Comparison of ENCODE assay signal across 15 cellular contexts in the genomic region with DNA sequence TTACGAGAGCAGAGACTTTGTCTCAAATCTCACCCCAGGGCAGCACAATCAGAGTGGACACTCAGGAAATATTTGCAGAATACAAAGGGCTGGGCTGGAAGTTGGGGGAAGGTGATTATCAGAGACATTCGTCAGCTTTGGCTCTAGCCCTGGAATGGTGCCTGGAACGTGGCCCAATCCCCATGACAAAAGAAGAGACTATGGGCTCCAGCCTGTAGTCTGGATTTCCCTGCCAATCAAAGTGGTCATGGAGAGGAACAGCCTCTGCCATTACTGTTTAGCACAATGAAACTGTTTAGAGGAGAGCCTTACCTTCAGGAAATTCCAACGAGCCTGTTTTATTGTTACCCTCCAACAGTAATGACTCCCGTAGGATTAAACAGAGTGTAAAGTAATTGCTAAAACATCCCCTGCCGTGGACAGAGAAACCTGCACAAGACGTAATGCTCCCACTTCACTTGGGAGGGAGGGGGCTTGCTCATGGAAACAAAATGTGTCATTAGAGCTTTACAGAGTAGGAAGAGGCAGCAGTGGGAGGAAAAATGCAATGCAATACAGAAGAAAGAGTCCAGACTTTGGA.
A peak's percentile ranks its signal among the peaks of the same experiment; 100 is the strongest.
DNase-seq lines count a peak whose midpoint lies in the region; ATAC-seq, FAIRE-seq and TF ChIP-seq lines count a peak whose summit lies in the region.
"Had no signal": no experiment of that assay in that cellular context is flagged by ENCODE, and none has a peak within 500 bp of the region (broad histone marks: within the 10 kb centered on the region; RNA-seq: fewer than 3 reads in every experiment).

No MANE protein-coding gene starts in this region.

- H3K4me3 Mint-ChIP-seq in GM23338 (no peak overlapping the region), MCF 10A (ENCODE audit: unreplicated experiment) (no peak overlapping the region)

- H2AFZ ChIP-seq in GM23338 = no peak overlapping the region

- H3K4me1 ChIP-seq in GM23338 (ENCODE audit: insufficient read depth) (peaks cover 4% of the 10 kb centered on the region; the same call in 1 of the 2 replicates), pancreas (no peaks in the 10 kb centered on the region), mucosa of descending colon (ENCODE audit: low read depth) (no peaks in the 10 kb centered on the region)
- H3K4me1 ChIP-seq: SJSA1 had no signal

- H3K9me3 Mint-ChIP-seq in GM23338 = peaks cover 11% of the 10 kb centered on the region; the same call in 1 of the 3 replicates
- peaks cover 9% of the 10 kb centered on the region for H3K9me3 Mint-ChIP-seq in MCF 10A (ENCODE audit: unreplicated experiment)

- H3K36me3 ChIP-seq in GM23338 (ENCODE audit: insufficient read depth) (no peaks in the 10 kb centered on the region), pancreas (no peaks in the 10 kb centered on the region), mucosa of descending colon (ENCODE audit: low read depth) (no peaks in the 10 kb centered on the region)
- H3K36me3 ChIP-seq: neutrophil, SJSA1, tibial nerve had no signal

- no peaks in the 10 kb centered on the region for H3F3A ChIP-seq in GM23338 (replicated peaks; ENCODE audit: low read depth)

- H3K27ac ChIP-seq in GM23338 (ENCODE audit: low read depth) (peak overlapping the region; percentile 24; the same call in 1 of the 2 replicates), pancreas (no peak overlapping the region)
- H3K27ac ChIP-seq: neutrophil, SJSA1, tibial nerve had no signal

- H3K79me2 ChIP-seq in GM23338 (replicated peaks; ENCODE audit: insufficient read depth) = no peaks in the 10 kb centered on the region

- 11 to 13% methylated on average over 7 of the region's 7 CpGs for WGBS in pancreas, 2 donors

- H3K4me2 ChIP-seq in GM23338 = peak overlapping the region; percentile 40; the same call in 1 of the 2 replicates

- intact Hi-C loops in cardiac septum (cut with DNase I) (loop anchor here (2.0 kb wide), 1 partner anchor 59 kb away; no protein-coding TSS in a partner anchor), pancreas (cut with DNase I) (no loop called here), mucosa of descending colon (cut with DNase I, micrococcal nuclease) (no loop called here), MCF 10A (cut with micrococcal nuclease) (no loop called here)

- no peaks in the 10 kb centered on the region for H4K20me1 ChIP-seq in GM23338 (replicated peaks; ENCODE audit: insufficient read depth)

- CTCF ChIA-PET in MCF 10A (lab: Yijun Ruan, JAX) = no interaction called here

- no TSS peak for BruUV-seq in MCF 10A (replicated peaks; lab: Mats Ljungman, UMichigan)

- POLR2A ChIA-PET in MCF 10A (lab: Yijun Ruan, JAX) = no interaction called here

- H3K27ac Mint-ChIP-seq in GM23338 (peak overlapping the region; percentile 17; the same call in 1 of the 2 replicates), MCF 10A (ENCODE audit: low read depth, unreplicated experiment) (no peak overlapping the region)

- peak; percentile 99 for ATAC-seq in GM23338
- peak in 3 of 4 donors; percentile 35 to 62 (median 58) for ATAC-seq in pancreas
- no peak for ATAC-seq in GM21528 (IDR thresholded peaks at IDR 0.05; ENCODE audit: low FRiP score, unreplicated experiment)
- ATAC-seq in mucosa of descending colon = no peak
- no peak for ATAC-seq in HG03196 (IDR thresholded peaks at IDR 0.05; ENCODE audit: unreplicated experiment)

- DNase-seq in GM23338 (ENCODE audit: low spot score) (peak; percentile 74), NCI-H226 (peak; percentile 61), cardiac septum (ENCODE audit: low spot score) (peak; percentile 87), pancreas (peak in 4 of 6 donors; percentile 15 to 25 (median 16)), mucosa of descending colon (no peak), MCF 10A (ENCODE audit: unreplicated experiment) (no peak)
- DNase-seq: activated CD4-positive, alpha-beta T cell treated with anti-CD3 and anti-CD28 coated beads, Interleukin-2, amount 50 U/mL, for 4 hours; activated naive CD4-positive, alpha-beta T cell treated with anti-CD3 and anti-CD28 coated beads, Interleukin-2, amount 50 U/mL, for 16 hours; effector CD8-positive, alpha-beta T cell; NCI-H1694 had no signal

- no peaks in the 10 kb centered on the region for H3K27me3 Mint-ChIP-seq in GM23338 (ENCODE audit: insufficient read depth, low read depth, poor library complexity)
- H3K27me3 Mint-ChIP-seq in MCF 10A (ENCODE audit: insufficient read depth, unreplicated experiment) = no peaks in the 10 kb centered on the region

- TF ChIP-seq CTCF in GM23338 (conservative IDR thresholded peaks at IDR 0.05; ENCODE audit: low read depth in 2 of 2) (no peak), pancreas (IDR thresholded peaks at IDR 0.05) (no peak), mucosa of descending colon (IDR thresholded peaks at IDR 0.05) (no peak), MCF 10A (IDR thresholded peaks at IDR 0.05; ENCODE audit: unreplicated experiment) (no peak)

- no peak for FAIRE-seq in pancreas (lab: Jason Lieb, UNC)

- H3K27me3 ChIP-seq in GM23338 (ENCODE audit: insufficient read depth) (no peaks in the 10 kb centered on the region), pancreas (no peaks in the 10 kb centered on the region)
- H3K27me3 ChIP-seq: neutrophil, SJSA1, tibial nerve had no signal

- H3K4me3 ChIP-seq in GM23338 (no peak overlapping the region), pancreas (no peak overlapping the region), mucosa of descending colon (no peak overlapping the region)
- H3K4me3 ChIP-seq: SJSA1, tibial nerve had no signal

- peaks cover 5% of the 10 kb centered on the region; the same call in 1 of the 2 replicates for H3K9me2 ChIP-seq in GM23338 (ENCODE audit: insufficient read depth)

- H3K4me1 Mint-ChIP-seq in GM23338 (peaks cover 10% of the 10 kb centered on the region; the same call in 2 of the 3 replicates), MCF 10A (ENCODE audit: insufficient read depth, unreplicated experiment) (no peaks in the 10 kb centered on the region)

- H3K36me3 Mint-ChIP-seq in GM23338 (ENCODE audit: low read depth) (no peaks in the 10 kb centered on the region), MCF 10A (ENCODE audit: insufficient read depth, unreplicated experiment) (no peaks in the 10 kb centered on the region)

- H3K9me3 ChIP-seq in pancreas (no peaks in the 10 kb centered on the region), mucosa of descending colon (peaks cover under 1% of the 10 kb centered on the region)
- H3K9me3 ChIP-seq: neutrophil, SJSA1, tibial nerve had no signal

TF ChIP-seq in GM23338, 12 proteins besides CTCF, POLR2A, EP300 and RAD21:
- TF ChIP-seq EZH2 (IDR thresholded peaks at IDR 0.05; ENCODE audit: low read depth, unreplicated experiment) (no peak), NANOG (IDR thresholded peaks at IDR 0.05; ENCODE audit: borderline replicate concordance) (no peak)
- TF ChIP-seq, protein P1, sequence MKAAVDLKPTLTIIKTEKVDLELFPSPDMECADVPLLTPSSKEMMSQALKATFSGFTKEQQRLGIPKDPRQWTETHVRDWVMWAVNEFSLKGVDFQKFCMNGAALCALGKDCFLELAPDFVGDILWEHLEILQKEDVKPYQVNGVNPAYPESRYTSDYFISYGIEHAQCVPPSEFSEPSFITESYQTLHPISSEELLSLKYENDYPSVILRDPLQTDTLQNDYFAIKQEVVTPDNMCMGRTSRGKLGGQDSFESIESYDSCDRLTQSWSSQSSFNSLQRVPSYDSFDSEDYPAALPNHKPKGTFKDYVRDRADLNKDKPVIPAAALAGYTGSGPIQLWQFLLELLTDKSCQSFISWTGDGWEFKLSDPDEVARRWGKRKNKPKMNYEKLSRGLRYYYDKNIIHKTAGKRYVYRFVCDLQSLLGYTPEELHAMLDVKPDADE (IDR thresholded peaks at IDR 0.05) = no peak

Comparison
In these comparisons a context has a peak if more than half of its experiments do, and no peak if none do; other contexts are left out.
1. ATAC-seq: peak in GM23338 (single experiment) and pancreas (3 of 4); none in GM21528 (single experiment), mucosa of descending colon (single experiment) and HG03196 (single experiment).
2. DNase-seq: peak in GM23338 (single experiment), NCI-H226 (single experiment), cardiac septum (single experiment) and pancreas (4 of 6); none in mucosa of descending colon (0 of 3) and MCF 10A (single experiment).